1 cellular context compared by ENCODE assay signal in genomic region chr1:43388021-43388575, GRCh38.
TF ChIP-seq lines count a peak whose summit lies in the region.

No MANE protein-coding gene starts in this region.

TF ChIP-seq in HepG2, 621 proteins besides CTCF, POLR2A, EP300 and RAD21:
- TF ChIP-seq CREB1 (IDR thresholded peaks at IDR 0.05), result no peak
- TF ChIP-seq CREB1 (CRISPR knock-in tag; IDR thresholded peaks at IDR 0.05), result 0 out of 2 replicates have a peak, but pooled peaks have one; percentile 14
- no peak for TF ChIP-seq KLF13 (CRISPR knock-in tag; IDR thresholded peaks at IDR 0.05)
- no peak for TF ChIP-seq AGO1 (IDR thresholded peaks at IDR 0.05; ENCODE audit: low read depth, low read length, poor library complexity, severe bottlenecking)
TF ChIP-seq in HepG2: peak in this region for 1.
